ENCODE assay signal across 13 cellular contexts in genomic region chr6:35214869-35215664, GRCh38. TPM values are rescaled to one million over a fixed set of nuclear protein-coding genes. Genes with fewer than 3 reads are reported as not detected.
DNase-seq lines count a peak whose midpoint lies in the region; ATAC-seq and TF ChIP-seq lines count a peak whose summit lies in the region.
"Had no signal": no experiment of that assay in that cellular context is flagged by ENCODE, and none has a peak within 500 bp of the region (broad histone marks: within the 10 kb centered on the region; RNA-seq: fewer than 3 reads in every experiment).

No MANE protein-coding gene starts in this region.

- no peak for ATAC-seq in natural killer cell treated with Interleukin-12 subunit alpha and Interleukin-12 subunit beta and Interleukin-15 and Interleukin-18, amount 100 ng/mL, for 72 hours

- H3K4me3 Mint-ChIP-seq in natural killer cell treated with Interleukin-12 subunit alpha and Interleukin-12 subunit beta and Interleukin-15 and Interleukin-18, amount 100 ng/mL, for 72 hours, result peak overlapping the region; percentile 10
- no peak overlapping the region for H3K4me3 Mint-ChIP-seq in activated CD4-positive, alpha-beta T cell treated with anti-CD3 and anti-CD28 coated beads, Interleukin-2, amount 10 ng/mL, durations not matched to agents 7 days and 5 days

- H3K27ac Mint-ChIP-seq in natural killer cell treated with Interleukin-12 subunit alpha and Interleukin-12 subunit beta and Interleukin-15 and Interleukin-18, amount 100 ng/mL, for 72 hours, result no peak overlapping the region
- no peak overlapping the region for H3K27ac Mint-ChIP-seq in activated CD4-positive, alpha-beta T cell treated with anti-CD3 and anti-CD28 coated beads, Interleukin-2, amount 10 ng/mL, durations not matched to agents 7 days and 5 days

- no peaks in the 10 kb centered on the region for H4K20me1 ChIP-seq in fibroblast of lung (ENCODE audit: control insufficient read depth, extremely low read depth, insufficient read depth, low read length)

- H2AFZ ChIP-seq in fibroblast of lung (ENCODE audit: low read length), result no peak overlapping the region

- POLR2A ChIA-PET in AG04449 (lab: Yijun Ruan, JAX), result interaction anchor here (1.3 to 1.7 kb wide), 2 partner anchors 12 to 27 kb away, joined by 3 read pairs; no protein-coding TSS in a partner anchor
- POLR2A ChIA-PET in activated CD4-positive, alpha-beta T cell treated with anti-CD3 and anti-CD28 coated beads, Interleukin-2, amount 10 ng/mL, durations not matched to agents 7 days and 5 days (lab: Charles Lee), result no interaction called here

- no peak overlapping the region for H3K9ac ChIP-seq in HUES48 (ENCODE audit: low read depth, low read length)
- H3K9ac ChIP-seq in fibroblast of lung (ENCODE audit: insufficient read depth, low read length), result no peak overlapping the region

- DNase-seq in AG04449 (ENCODE audit: low read depth, low spot score) (no peak), fibroblast of lung (ENCODE audit: low read depth in 2 of 2) (no peak), islet precursor cell (no peak), erythroblast (lab: John Stamatoyannopoulos, UW) (no peak), SKM-1 (lab: John Stamatoyannopoulos, UW; ENCODE audit: unreplicated experiment) (no peak)
- DNase-seq in natural killer cell treated with Interleukin-12 subunit alpha and Interleukin-12 subunit beta and Interleukin-15 and Interleukin-18, amount 100 ng/mL, for 72 hours (ENCODE audit: low spot score), result no peak
- no peak for DNase-seq in activated CD4-positive, alpha-beta T cell treated with anti-CD3 and anti-CD28 coated beads, Interleukin-2, amount 10 ng/mL, durations not matched to agents 7 days and 5 days
- DNase-seq: activated CD4-positive, alpha-beta T cell treated with anti-CD3 and anti-CD28 coated beads, Interleukin-2, amount 50 U/mL, for 1 hour; foreskin keratinocyte; NCI-H1092 had no signal

- H3K4me3 ChIP-seq in AG04449 (ENCODE audit: low read depth, low read length), result peak overlapping the region; percentile 72
- H3K4me3 ChIP-seq in HUES48 (ENCODE audit: low read depth, low read length), result peak overlapping the region; percentile 61
- H3K4me3 ChIP-seq in fibroblast of lung (replicated peaks in 1 of 4; ENCODE audit: control extremely low read depth in 1 of 4, insufficient read depth in 1 of 4, low read depth in 3 of 4, low read length in 4 of 4), result peak overlapping the region in 2 of 4 experiments; percentile 31 to 60

- peaks cover 43 to 70% of the 10 kb centered on the region in 2 donors for H3K27me3 Mint-ChIP-seq in natural killer cell treated with Interleukin-12 subunit alpha and Interleukin-12 subunit beta and Interleukin-15 and Interleukin-18, amount 100 ng/mL, for 72 hours
- peaks cover 67% of the 10 kb centered on the region for H3K27me3 Mint-ChIP-seq in activated CD4-positive, alpha-beta T cell treated with anti-CD3 and anti-CD28 coated beads, Interleukin-2, amount 10 ng/mL, durations not matched to agents 7 days and 5 days

- H3K4me1 ChIP-seq in HUES48 (ENCODE audit: control insufficient read depth, insufficient read depth, low read length) (peaks cover 38% of the 10 kb centered on the region), fibroblast of lung (ENCODE audit: control insufficient read depth, extremely low read depth, insufficient read depth, low read length) (no peaks in the 10 kb centered on the region)

- TF ChIP-seq CTCF in AG04449 (IDR thresholded peaks at IDR 0.05; ENCODE audit: insufficient read depth, low read length, missing control alignments) (no peak), fibroblast of lung (conservative IDR thresholded peaks at IDR 0.05 in 1 of 2, IDR thresholded peaks at IDR 0.05 in 1 of 2; ENCODE audit: low read depth in 1 of 2, low read length in 2 of 2) (no peak)

- no peaks in the 10 kb centered on the region for H3K79me2 ChIP-seq in fibroblast of lung (ENCODE audit: control insufficient read depth, insufficient read depth, low read length)

- no peak for TF ChIP-seq POLR2A in erythroblast (IDR thresholded peaks at IDR 0.05; ENCODE audit: low read length)

- no peaks in the 10 kb centered on the region for H3K9me3 Mint-ChIP-seq in natural killer cell treated with Interleukin-12 subunit alpha and Interleukin-12 subunit beta and Interleukin-15 and Interleukin-18, amount 100 ng/mL, for 72 hours
- no peaks in the 10 kb centered on the region for H3K9me3 Mint-ChIP-seq in activated CD4-positive, alpha-beta T cell treated with anti-CD3 and anti-CD28 coated beads, Interleukin-2, amount 10 ng/mL, durations not matched to agents 7 days and 5 days

- H3K27ac ChIP-seq in HUES48 (ENCODE audit: low read depth, low read length) (no peak overlapping the region), fibroblast of lung (ENCODE audit: insufficient read depth, low read length) (no peak overlapping the region)
- H3K27ac ChIP-seq: foreskin keratinocyte, Peyer's patch had no signal

- H3K36me3 Mint-ChIP-seq in natural killer cell treated with Interleukin-12 subunit alpha and Interleukin-12 subunit beta and Interleukin-15 and Interleukin-18, amount 100 ng/mL, for 72 hours, result no peaks in the 10 kb centered on the region
- no peaks in the 10 kb centered on the region for H3K36me3 Mint-ChIP-seq in activated CD4-positive, alpha-beta T cell treated with anti-CD3 and anti-CD28 coated beads, Interleukin-2, amount 10 ng/mL, durations not matched to agents 7 days and 5 days (ENCODE audit: low read depth)

- peaks cover 5 to 7% of the 10 kb centered on the region in 2 donors for H3K4me1 Mint-ChIP-seq in natural killer cell treated with Interleukin-12 subunit alpha and Interleukin-12 subunit beta and Interleukin-15 and Interleukin-18, amount 100 ng/mL, for 72 hours (ENCODE audit: low read depth in 2 of 2)
- H3K4me1 Mint-ChIP-seq in activated CD4-positive, alpha-beta T cell treated with anti-CD3 and anti-CD28 coated beads, Interleukin-2, amount 10 ng/mL, durations not matched to agents 7 days and 5 days, result peaks cover 7% of the 10 kb centered on the region

- H3K36me3 ChIP-seq in HUES48 (ENCODE audit: control insufficient read depth, insufficient read depth, low read length) (no peaks in the 10 kb centered on the region), fibroblast of lung (ENCODE audit: control insufficient read depth, insufficient read depth, low read length) (no peaks in the 10 kb centered on the region)
- H3K36me3 ChIP-seq: adrenal gland, Peyer's patch had no signal

- H3K4me2 ChIP-seq in fibroblast of lung (ENCODE audit: extremely low read depth, insufficient read depth, low read length), result peak overlapping the region; percentile 85

- CTCF ChIA-PET in AG04449 (lab: Yijun Ruan, JAX), result interaction anchor here (0.8 to 5.6 kb wide), 13 partner anchors 10 to 228 kb away, joined by 3 to 52 read pairs (median 3); no protein-coding TSS in a partner anchor
- CTCF ChIA-PET in activated CD4-positive, alpha-beta T cell treated with anti-CD3 and anti-CD28 coated beads, Interleukin-2, amount 10 ng/mL, durations not matched to agents 7 days and 5 days (lab: Charles Lee), result interaction anchor here (0.6 to 1.6 kb wide), 2 partner anchors 34 kb away, joined by 3 to 5 read pairs; no protein-coding TSS in a partner anchor

- peaks cover 89% of the 10 kb centered on the region for H3K27me3 ChIP-seq in HUES48 (ENCODE audit: control insufficient read depth, insufficient read depth, low read length)
- peaks cover 17% of the 10 kb centered on the region for H3K27me3 ChIP-seq in fibroblast of lung (ENCODE audit: control insufficient read depth, insufficient read depth, low read length)

- H3K9me3 ChIP-seq in HUES48 (ENCODE audit: control insufficient read depth, insufficient read depth, low read length) (no peaks in the 10 kb centered on the region), fibroblast of lung (ENCODE audit: control insufficient read depth, insufficient read depth, low read depth, low read length) (no peaks in the 10 kb centered on the region)
- H3K9me3 ChIP-seq: adrenal gland, Peyer's patch had no signal

RNA-seq across cellular contexts. Expression of gene SCUBE3, which starts 1.3 kb away (rescaled TPM):
- total RNA-seq in fibroblast of lung, result under 0.01 TPM in 2 replicates
- polyA plus RNA-seq in fibroblast of lung, result 0.29 and 1.2 TPM in 2 replicates
- polyA plus RNA-seq in fibroblast of lung (2012), result 0.20 and 1.1 TPM in 2 replicates
- 0.37 and 2.7 TPM in 2 replicates for polyA minus RNA-seq in fibroblast of lung (ENCODE audit: low replicate concordance)
- under 1 TPM in 1 of 2 donors, not detected in 1; 0.14 TPM for total RNA-seq in natural killer cell treated with Interleukin-12 subunit alpha and Interleukin-12 subunit beta and Interleukin-15 and Interleukin-18, amount 100 ng/mL, for 72 hours
- not detected for total RNA-seq in activated CD4-positive, alpha-beta T cell treated with anti-CD3 and anti-CD28 coated beads, Interleukin-2, amount 10 ng/mL, durations not matched to agents 7 days and 5 days
- total RNA-seq: foreskin keratinocyte, Peyer's patch had no signal

RNA-seq across cellular contexts. Expression of gene ZNF76, which starts 44.5 kb away (rescaled TPM):
- total RNA-seq in fibroblast of lung, result 9.8 and 19.5 TPM in 2 replicates
- polyA plus RNA-seq in fibroblast of lung, result 9.6 and 11.4 TPM in 2 replicates
- polyA plus RNA-seq in fibroblast of lung (2012), result 11.9 and 13.4 TPM in 2 replicates
- 33.8 and 61.8 TPM in 2 replicates for polyA minus RNA-seq in fibroblast of lung (ENCODE audit: low replicate concordance)
- 10 to 100 TPM; 24.0 to 52.2 TPM for total RNA-seq in natural killer cell treated with Interleukin-12 subunit alpha and Interleukin-12 subunit beta and Interleukin-15 and Interleukin-18, amount 100 ng/mL, for 72 hours
- total RNA-seq in activated CD4-positive, alpha-beta T cell treated with anti-CD3 and anti-CD28 coated beads, Interleukin-2, amount 10 ng/mL, durations not matched to agents 7 days and 5 days, result 10 to 100 TPM; 41.1 to 42.4 TPM
